Comparison of ENCODE assay signal across 23 cellular contexts in genomic region chr7:45990276-45990675, GRCh38.
A peak's percentile ranks its signal among the peaks of the same experiment; 100 is the strongest.
DNase-seq lines count a peak whose midpoint lies in the region; ATAC-seq and TF ChIP-seq lines count a peak whose summit lies in the region.
"Had no signal": no experiment of that assay in that cellular context is flagged by ENCODE, and none has a peak within 500 bp of the region (broad histone marks: within the 10 kb centered on the region; RNA-seq: fewer than 3 reads in every experiment).

No MANE protein-coding gene starts in this region.

- H3K4me1 Mint-ChIP-seq in GM23338: peaks cover 2% of the 10 kb centered on the region; the same call in 2 of the 3 replicates
- H3K4me1 Mint-ChIP-seq: CD4-positive, alpha-beta memory T cell had no signal

- no peak overlapping the region for H3K18ac ChIP-seq in mesendoderm (ENCODE audit: low read length)

- peaks cover 5% of the 10 kb centered on the region; the same call in 1 of the 3 replicates for H3K36me3 Mint-ChIP-seq in GM23338 (ENCODE audit: low read depth)

- H3K27me3 Mint-ChIP-seq in GM23338 (ENCODE audit: insufficient read depth, low read depth, poor library complexity): peaks cover 15% of the 10 kb centered on the region
- H3K27me3 Mint-ChIP-seq: CD4-positive, alpha-beta memory T cell had no signal

- DNase-seq in GM23338 (ENCODE audit: low spot score) (no peak), coronary artery (ENCODE audit: low spot score) (peak; percentile 26), mesendoderm (peak; percentile 77), vagina (ENCODE audit: extremely low spot score in 2 of 2) (peak; percentile 25 to 58), NCI-H146 treated with DMSO at 0.1 percent for 48 hours (lab: John Stamatoyannopoulos, UW; ENCODE audit: unreplicated experiment) (no peak), upper lobe of left lung (no peak), hippocampal formation (lab: John Stamatoyannopoulos, UW) (no peak)
- DNase-seq: Caco-2; CD4-positive, alpha-beta memory T cell; DMS 273 treated with DMSO at 0.1 percent for 48 hours; DND-41; MM.1S; NCI-H1092; NCI-H1436; NCI-H1930; NCI-H2227 treated with DMSO at 0.1 percent for 48 hours; NCI-H510A treated with DMSO at 0.1 percent for 48 hours; NCI-H748 treated with DMSO at 0.1 percent for 48 hours; SHP77 treated with DMSO at 0.1 percent for 48 hours; SW 1271 had no signal

- H3K56ac ChIP-seq in mesendoderm (ENCODE audit: low read length): peak overlapping the region; percentile 19

- H3K9ac ChIP-seq in mesendoderm (ENCODE audit: low read length): no peak overlapping the region

- no peak overlapping the region for H2BK120ac ChIP-seq in mesendoderm (ENCODE audit: low read depth, low read length)

- no peak overlapping the region for H3K4ac ChIP-seq in mesendoderm (ENCODE audit: low read depth, low read length)

- H3K27me3 ChIP-seq in GM23338 (ENCODE audit: insufficient read depth) (no peaks in the 10 kb centered on the region), mesendoderm (ENCODE audit: insufficient read depth, low read length, poor library complexity) (no peaks in the 10 kb centered on the region), vagina (no peaks in the 10 kb centered on the region), upper lobe of left lung (no peaks in the 10 kb centered on the region)

- H3K23ac ChIP-seq in mesendoderm (ENCODE audit: low read length): no peak overlapping the region

- no CpG with 5 or more reads among the region's 3 CpGs for WGBS in mesendoderm (ENCODE audit: extremely low coverage, insufficient coverage, low lambda C conversion rate)
- WGBS in upper lobe of left lung, 2 donors: 55 to 56% methylated on average over 2 to 3 of the region's 3 CpGs

- H3K9me3 ChIP-seq in vagina (no peaks in the 10 kb centered on the region), upper lobe of left lung (peaks cover 0 to 4% (median 2%) of the 10 kb centered on the region in 4 donors)
- H3K9me3 ChIP-seq: Caco-2 had no signal

- H3K27ac ChIP-seq in GM23338 (ENCODE audit: low read depth): no peak overlapping the region
- H3K27ac ChIP-seq in coronary artery: no peak overlapping the region
- H3K27ac ChIP-seq in mesendoderm (ENCODE audit: low read depth, low read length): no peak overlapping the region
- H3K27ac ChIP-seq in vagina: no peak overlapping the region
- no peak overlapping the region for H3K27ac ChIP-seq in upper lobe of left lung
- H3K27ac ChIP-seq: RWPE1, SK-N-MC had no signal

- ATAC-seq in GM23338 (no peak), upper lobe of left lung (ENCODE audit: low FRiP score in 2 of 2) (no peak)
- ATAC-seq: K562 had no signal

- no peak overlapping the region for H3K4me3 Mint-ChIP-seq in GM23338
- H3K4me3 Mint-ChIP-seq: CD4-positive, alpha-beta memory T cell had no signal

- no peak for TF ChIP-seq CTCF in GM23338 (conservative IDR thresholded peaks at IDR 0.05; ENCODE audit: low read depth in 2 of 2)
- TF ChIP-seq CTCF in coronary artery (IDR thresholded peaks at IDR 0.05): no peak
- no peak for TF ChIP-seq CTCF in vagina (IDR thresholded peaks at IDR 0.05)
- TF ChIP-seq CTCF in upper lobe of left lung (IDR thresholded peaks at IDR 0.05): no peak

- TF ChIP-seq POLR2A in vagina (IDR thresholded peaks at IDR 0.05): no peak
- no peak for TF ChIP-seq POLR2A in upper lobe of left lung (IDR thresholded peaks at IDR 0.05)

- no peak overlapping the region for H2BK5ac ChIP-seq in mesendoderm (ENCODE audit: low read length)

- H3F3A ChIP-seq in GM23338 (replicated peaks; ENCODE audit: low read depth): no peaks in the 10 kb centered on the region

- H3K27ac Mint-ChIP-seq in GM23338: no peak overlapping the region
- H3K27ac Mint-ChIP-seq: CD4-positive, alpha-beta memory T cell had no signal

- H2BK15ac ChIP-seq in mesendoderm (replicated peaks; ENCODE audit: low read depth): no peak overlapping the region

- H3K4me1 ChIP-seq in GM23338 (ENCODE audit: insufficient read depth) (no peaks in the 10 kb centered on the region), mesendoderm (ENCODE audit: control insufficient read depth, low read depth, low read length) (peaks cover 9% of the 10 kb centered on the region), vagina (no peaks in the 10 kb centered on the region), upper lobe of left lung (peaks cover 0 to 5% (median 4%) of the 10 kb centered on the region in 4 donors)
- H3K4me1 ChIP-seq: Caco-2 had no signal

- peak overlapping the region; percentile 43; the same call in 1 of the 2 replicates for H2AFZ ChIP-seq in GM23338

- no peaks in the 10 kb centered on the region for H3K36me3 ChIP-seq in GM23338 (ENCODE audit: insufficient read depth)
- no peaks in the 10 kb centered on the region for H3K36me3 ChIP-seq in mesendoderm (ENCODE audit: control insufficient read depth, insufficient read depth, low read length)
- H3K36me3 ChIP-seq in vagina: no peaks in the 10 kb centered on the region
- no peaks in the 10 kb centered on the region for H3K36me3 ChIP-seq in upper lobe of left lung

- no peak overlapping the region for H2AK5ac ChIP-seq in mesendoderm (ENCODE audit: low read length)

- H3K4me3 ChIP-seq in GM23338 (no peak overlapping the region), coronary artery (no peak overlapping the region), mesendoderm (ENCODE audit: low read length) (no peak overlapping the region), vagina (no peak overlapping the region), upper lobe of left lung (no peak overlapping the region)
- H3K4me3 ChIP-seq: K562, SK-N-MC had no signal

- H3K9me3 Mint-ChIP-seq in GM23338: peaks cover 2% of the 10 kb centered on the region; the same call in 2 of the 3 replicates

- H4K20me1 ChIP-seq in GM23338 (replicated peaks; ENCODE audit: insufficient read depth): no peaks in the 10 kb centered on the region

- no peak overlapping the region for H4K5ac ChIP-seq in mesendoderm (ENCODE audit: low read length)

- H3K4me2 ChIP-seq in GM23338 (no peak overlapping the region), mesendoderm (ENCODE audit: low read length) (no peak overlapping the region)

- peaks cover 19% of the 10 kb centered on the region for H3K9me2 ChIP-seq in GM23338 (ENCODE audit: insufficient read depth)

- no peak for TF ChIP-seq EP300 in upper lobe of left lung (IDR thresholded peaks at IDR 0.05)

- H3K79me2 ChIP-seq in GM23338 (replicated peaks; ENCODE audit: insufficient read depth) (no peaks in the 10 kb centered on the region), mesendoderm (ENCODE audit: control insufficient read depth, insufficient read depth, low read length) (no peaks in the 10 kb centered on the region)

- no peaks in the 10 kb centered on the region for H3K79me1 ChIP-seq in mesendoderm (ENCODE audit: low read length)

- intact Hi-C loops in vagina (cut with DNase I): no loop called here

- no peak overlapping the region for H4K8ac ChIP-seq in mesendoderm (ENCODE audit: low read depth, low read length)

TF ChIP-seq in GM23338, 12 proteins besides CTCF, POLR2A, EP300 and RAD21 (continues in another document):
- no peak for TF ChIP-seq EZH2phosphoT487 (IDR thresholded peaks at IDR 0.05; ENCODE audit: unreplicated experiment)
- no peak for TF ChIP-seq JUNB (IDR thresholded peaks at IDR 0.05; ENCODE audit: unreplicated experiment)
- no peak for TF ChIP-seq ETS1 (IDR thresholded peaks at IDR 0.05)
- no peak for TF ChIP-seq REST (IDR thresholded peaks at IDR 0.05; ENCODE audit: unreplicated experiment)

Comparison
In these comparisons a context has a peak if more than half of its experiments do, and no peak if none do; other contexts are left out.
1. DNase-seq: peak in coronary artery (single experiment), mesendoderm (single experiment) and vagina (2 of 2); none in GM23338 (single experiment), NCI-H146 treated with DMSO at 0.1 percent for 48 hours (single experiment), upper lobe of left lung (0 of 2) and hippocampal formation (0 of 2).